Comparison of ENCODE assay signal across 7 cellular contexts in genomic region chr11:67276821-67277230, GRCh38. TPM values are rescaled to one million over a fixed set of nuclear protein-coding genes. Genes with fewer than 3 reads are reported as not detected.
DNase-seq lines count a peak whose midpoint lies in the region; ATAC-seq and TF ChIP-seq lines count a peak whose summit lies in the region.

No MANE protein-coding gene starts in this region.

- WGBS in esophagus squamous epithelium, 2 donors: 34 to 35% methylated on average over 4 to 8 of the region's 15 CpGs
- 23 to 24% (median 24%) methylated on average over 13 to 15 of the region's 15 CpGs for WGBS in psoas muscle, 3 donors

- ATAC-seq in GM18502 (IDR thresholded peaks at IDR 0.05; ENCODE audit: poor library complexity, unreplicated experiment) (peak; percentile 24), HG03442 (IDR thresholded peaks at IDR 0.05; ENCODE audit: unreplicated experiment) (peak; percentile 16), psoas muscle (peak; percentile 39 to 67 (median 60))

- TF ChIP-seq POLR2A in esophagus squamous epithelium (IDR thresholded peaks at IDR 0.05): no peak

- intact Hi-C loops in esophagus squamous epithelium (cut with DNase I): no loop called here
- intact Hi-C loops in psoas muscle (cut with DNase I): no loop called here

- peak; percentile 40; the same call in 1 of the 2 replicates for TF ChIP-seq CTCF in WERI-Rb-1 (IDR thresholded peaks at IDR 0.05; ENCODE audit: low read depth, low read length)
- TF ChIP-seq CTCF in esophagus squamous epithelium (IDR thresholded peaks at IDR 0.05): peak in 2 of 6 experiments; percentile 29 to 32
- peak; percentile 24 for TF ChIP-seq CTCF in psoas muscle (IDR thresholded peaks at IDR 0.05)

- H3K27me3 ChIP-seq in WERI-Rb-1 (ENCODE audit: insufficient read depth, low read depth, severe bottlenecking): no peaks in the 10 kb centered on the region
- no peaks in the 10 kb centered on the region for H3K27me3 ChIP-seq in esophagus squamous epithelium
- no peaks in the 10 kb centered on the region for H3K27me3 ChIP-seq in psoas muscle (ENCODE audit: insufficient read depth in 3 of 3, low read length in 2 of 3)

- H3K27ac ChIP-seq in WERI-Rb-1 (peak overlapping the region; percentile 84), esophagus squamous epithelium (peak overlapping the region; percentile 88 to 98 (median 97)), psoas muscle (peak overlapping the region; percentile 88)

- H3K4me3 ChIP-seq in WERI-Rb-1 (ENCODE audit: low read depth, low read length) (no peak overlapping the region), esophagus squamous epithelium (peak overlapping the region in 3 of 4 donors; percentile 24 to 61 (median 33)), psoas muscle (peak overlapping the region; percentile 56)

- peaks cover 72 to 89% (median 76%) of the 10 kb centered on the region in 3 donors for H3K4me1 ChIP-seq in esophagus squamous epithelium
- H3K4me1 ChIP-seq in psoas muscle: peaks cover 64% of the 10 kb centered on the region

- H3K36me3 ChIP-seq in WERI-Rb-1 (peaks cover 43% of the 10 kb centered on the region), esophagus squamous epithelium (peaks cover 27 to 71% (median 31%) of the 10 kb centered on the region in 3 donors), psoas muscle (ENCODE audit: insufficient read depth in 1 of 2, low read depth in 1 of 2) (peaks cover 0 to 35% of the 10 kb centered on the region in 2 donors)

- H3K9me3 ChIP-seq in WERI-Rb-1 (ENCODE audit: severe bottlenecking) (no peaks in the 10 kb centered on the region), esophagus squamous epithelium (no peaks in the 10 kb centered on the region), psoas muscle (no peaks in the 10 kb centered on the region)

- DNase-seq in WERI-Rb-1 (peak; percentile 69), esophagus squamous epithelium (lab: John Stamatoyannopoulos, UW) (no peak), psoas muscle (peak; percentile 63 to 72), COLO829 (ENCODE audit: low spot score) (no peak), NCI-H226 (no peak)

RNA-seq across cellular contexts. Expression of gene GRK2, which starts 10.6 kb away (rescaled TPM):
- total RNA-seq in esophagus squamous epithelium (10 to 100 TPM; 54.1 to 93.2 (median 68.5) TPM), psoas muscle (10 to 100 TPM; 41.7 to 46.8 (median 46.1) TPM)
- 10 to 100 TPM; 37.3 to 56.8 (median 46.2) TPM for polyA plus RNA-seq in psoas muscle

RNA-seq across cellular contexts. Expression of gene ANKRD13D, which starts 12.3 kb away (rescaled TPM):
- total RNA-seq in esophagus squamous epithelium (10 to 100 TPM; 27.4 to 50.6 (median 41.6) TPM), psoas muscle (1 to 10 TPM; 4.1 to 8.6 (median 7.8) TPM)
- polyA plus RNA-seq in psoas muscle: 1 to 10 TPM; 4.6 to 7.0 (median 5.9) TPM

RNA-seq across cellular contexts. Expression of gene SSH3, which starts 26.5 kb away (rescaled TPM):
- total RNA-seq in esophagus squamous epithelium (10 to 100 TPM; 51.4 to 78.4 (median 64.8) TPM), psoas muscle (10 to 100 TPM in 1 of 4 donors, 1 to 10 TPM in 3; 3.7 to 10.1 (median 6.9) TPM)
- 1 to 10 TPM; 3.0 to 5.0 (median 4.2) TPM for polyA plus RNA-seq in psoas muscle

Comparison
In these comparisons a context has a peak if more than half of its experiments do, and no peak if none do; other contexts are left out.
1. DNase-seq: peak in WERI-Rb-1 (single experiment) and psoas muscle (2 of 2); none in esophagus squamous epithelium (single experiment), COLO829 (single experiment) and NCI-H226 (single experiment).
2. RNA of gene SSH3, which starts 26.5 kb away (total RNA-seq): 51.4 to 78.4 TPM in esophagus squamous epithelium; 3.7 to 10.1 TPM in psoas muscle; every median in the first group is over 4 times any median in the second.
3. Peak in every context shown above with its lines, with median percentiles within 50 percentile points of each other: ATAC-seq and H3K27ac ChIP-seq.